Comparison of ENCODE assay signal across 1 cellular context in the genomic region with DNA sequence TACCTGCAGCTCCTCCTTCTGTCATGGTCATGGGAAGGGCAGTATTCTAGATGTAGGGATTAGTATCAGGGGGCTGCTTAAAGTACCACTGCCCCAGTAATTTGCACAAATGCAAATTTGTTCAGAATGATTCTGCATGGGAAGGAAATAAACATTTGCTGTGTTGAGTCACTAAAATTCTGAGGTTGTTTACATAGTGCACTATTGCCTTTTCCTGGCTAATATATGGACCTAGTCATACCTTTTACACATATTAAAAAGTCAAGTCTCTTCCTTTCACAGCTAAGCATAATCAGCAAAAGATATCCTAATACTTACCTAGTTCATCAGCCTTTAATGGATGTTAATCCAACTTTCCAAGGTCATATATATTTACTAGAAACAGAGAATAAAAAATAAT.
TF ChIP-seq lines count a peak whose summit lies in the region.

No MANE protein-coding gene starts in this region.

TF ChIP-seq in IMR-90, 13 proteins besides CTCF, POLR2A, EP300 and RAD21 (continued from another document):
- TF ChIP-seq CEBPB (IDR thresholded peaks at IDR 0.05; ENCODE audit: low read depth, low read length), result no peak
- no peak for TF ChIP-seq MXI1 (IDR thresholded peaks at IDR 0.05; ENCODE audit: borderline replicate concordance, low read depth, low read length)
- no peak for TF ChIP-seq RFX5 (IDR thresholded peaks at IDR 0.05; ENCODE audit: low read depth, low read length)
- TF ChIP-seq, protein P1, sequence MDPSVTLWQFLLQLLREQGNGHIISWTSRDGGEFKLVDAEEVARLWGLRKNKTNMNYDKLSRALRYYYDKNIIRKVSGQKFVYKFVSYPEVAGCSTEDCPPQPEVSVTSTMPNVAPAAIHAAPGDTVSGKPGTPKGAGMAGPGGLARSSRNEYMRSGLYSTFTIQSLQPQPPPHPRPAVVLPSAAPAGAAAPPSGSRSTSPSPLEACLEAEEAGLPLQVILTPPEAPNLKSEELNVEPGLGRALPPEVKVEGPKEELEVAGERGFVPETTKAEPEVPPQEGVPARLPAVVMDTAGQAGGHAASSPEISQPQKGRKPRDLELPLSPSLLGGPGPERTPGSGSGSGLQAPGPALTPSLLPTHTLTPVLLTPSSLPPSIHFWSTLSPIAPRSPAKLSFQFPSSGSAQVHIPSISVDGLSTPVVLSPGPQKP (IDR thresholded peaks at IDR 0.05; ENCODE audit: borderline replicate concordance, low read depth, low read length), result no peak
- TF ChIP-seq, protein P2, sequence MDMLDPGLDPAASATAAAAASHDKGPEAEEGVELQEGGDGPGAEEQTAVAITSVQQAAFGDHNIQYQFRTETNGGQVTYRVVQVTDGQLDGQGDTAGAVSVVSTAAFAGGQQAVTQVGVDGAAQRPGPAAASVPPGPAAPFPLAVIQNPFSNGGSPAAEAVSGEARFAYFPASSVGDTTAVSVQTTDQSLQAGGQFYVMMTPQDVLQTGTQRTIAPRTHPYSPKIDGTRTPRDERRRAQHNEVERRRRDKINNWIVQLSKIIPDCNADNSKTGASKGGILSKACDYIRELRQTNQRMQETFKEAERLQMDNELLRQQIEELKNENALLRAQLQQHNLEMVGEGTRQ (IDR thresholded peaks at IDR 0.05; ENCODE audit: low read depth, low read length), result no peak
- TF ChIP-seq SMC3 (IDR thresholded peaks at IDR 0.05; ENCODE audit: low read depth, low read length), result no peak
- TF ChIP-seq MAFK (IDR thresholded peaks at IDR 0.05; ENCODE audit: low read depth, low read length), result no peak
- TF ChIP-seq MAZ (IDR thresholded peaks at IDR 0.05; ENCODE audit: borderline replicate concordance, low read depth, low read length), result no peak
